Comparison of ENCODE assay signal across 8 cellular contexts in the genomic region with DNA sequence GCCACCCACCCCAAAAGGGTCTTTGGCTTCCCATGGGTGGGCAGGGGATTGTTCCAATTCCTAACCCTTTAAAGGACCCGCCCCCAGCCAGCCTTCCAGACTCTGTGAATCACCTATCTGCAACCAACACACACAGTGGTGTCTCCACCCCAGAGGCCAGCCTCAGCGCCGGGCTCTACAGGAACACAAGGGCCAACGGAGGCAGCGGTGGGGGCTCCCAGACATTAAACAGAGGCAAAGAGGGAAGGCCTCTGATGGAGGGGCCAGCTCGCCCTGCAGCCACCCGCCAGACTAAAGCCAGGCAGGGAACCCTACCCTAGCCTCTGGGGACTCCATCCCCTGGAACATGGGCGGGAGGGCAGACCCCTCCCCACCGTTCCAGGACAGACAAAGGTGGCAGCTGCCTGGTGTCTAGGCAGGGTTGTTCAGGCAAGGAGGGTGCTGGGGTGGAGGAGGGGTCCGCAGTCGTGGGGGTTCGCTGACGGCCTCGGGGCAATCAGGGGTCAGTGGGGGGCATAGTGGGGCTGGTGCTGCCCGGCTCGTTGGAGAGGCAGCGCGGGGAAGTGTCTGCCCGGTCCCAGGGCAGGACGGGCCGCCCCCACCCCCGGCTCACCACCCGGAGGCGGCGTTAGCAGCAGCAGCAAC. TPM values are rescaled to one million over a fixed set of nuclear protein-coding genes. Genes with fewer than 3 reads are reported as not detected.
A peak's percentile ranks its signal among the peaks of the same experiment; 100 is the strongest.
DNase-seq lines count a peak whose midpoint lies in the region; ATAC-seq and TF ChIP-seq lines count a peak whose summit lies in the region.

No MANE protein-coding gene starts in this region.

- no peak for DNase-seq in activated CD4-positive, alpha-beta T cell treated with anti-CD3 and anti-CD28 coated beads, Interleukin-2, amount 10 ng/mL, durations not matched to agents 7 days and 5 days
- no peak for DNase-seq in activated CD4-positive, alpha-beta T cell treated with anti-CD3 and anti-CD28 coated beads for 4 hours
- DNase-seq in activated naive CD8-positive, alpha-beta T cell treated with anti-CD3 and anti-CD28 coated beads for 36 hours = peak; percentile 13
- peak; percentile 86 for DNase-seq in right atrium auricular region (ENCODE audit: low spot score)
- DNase-seq in retinal pigment epithelial cell (ENCODE audit: low read depth) = no peak
- no peak for DNase-seq in effector CD4-positive, alpha-beta T cell

- H3K4me1 ChIP-seq in right atrium auricular region = peaks cover 0 to 26% of the 10 kb centered on the region in 2 donors

- H3K4me1 Mint-ChIP-seq in activated CD4-positive, alpha-beta T cell treated with anti-CD3 and anti-CD28 coated beads, Interleukin-2, amount 10 ng/mL, durations not matched to agents 7 days and 5 days = peaks cover 70% of the 10 kb centered on the region
- peaks cover 34% of the 10 kb centered on the region for H3K4me1 Mint-ChIP-seq in activated naive CD8-positive, alpha-beta T cell treated with anti-CD3 and anti-CD28 coated beads for 36 hours

- peak overlapping the region; percentile 89 to 90 for H3K27ac ChIP-seq in right atrium auricular region

- H3K36me3 ChIP-seq in right atrium auricular region = no peaks in the 10 kb centered on the region

- H3K9me3 Mint-ChIP-seq in activated CD4-positive, alpha-beta T cell treated with anti-CD3 and anti-CD28 coated beads, Interleukin-2, amount 10 ng/mL, durations not matched to agents 7 days and 5 days = no peaks in the 10 kb centered on the region
- no peaks in the 10 kb centered on the region for H3K9me3 Mint-ChIP-seq in activated naive CD8-positive, alpha-beta T cell treated with anti-CD3 and anti-CD28 coated beads for 36 hours

- POLR2A ChIA-PET in activated CD4-positive, alpha-beta T cell treated with anti-CD3 and anti-CD28 coated beads, Interleukin-2, amount 10 ng/mL, durations not matched to agents 7 days and 5 days (lab: Charles Lee) = no interaction called here

- peak overlapping the region; percentile 90 for H3K27ac Mint-ChIP-seq in activated CD4-positive, alpha-beta T cell treated with anti-CD3 and anti-CD28 coated beads, Interleukin-2, amount 10 ng/mL, durations not matched to agents 7 days and 5 days
- H3K27ac Mint-ChIP-seq in activated naive CD8-positive, alpha-beta T cell treated with anti-CD3 and anti-CD28 coated beads for 36 hours = peak overlapping the region; percentile 69

- TF ChIP-seq CTCF in right atrium auricular region (IDR thresholded peaks at IDR 0.05) (no peak), retinal pigment epithelial cell (conservative IDR thresholded peaks at IDR 0.05; ENCODE audit: low read depth, low read length) (no peak)

- H3K4me3 Mint-ChIP-seq in activated CD4-positive, alpha-beta T cell treated with anti-CD3 and anti-CD28 coated beads, Interleukin-2, amount 10 ng/mL, durations not matched to agents 7 days and 5 days = peak overlapping the region; percentile 83
- H3K4me3 Mint-ChIP-seq in activated naive CD8-positive, alpha-beta T cell treated with anti-CD3 and anti-CD28 coated beads for 36 hours = peak overlapping the region; percentile 73

- H3K27me3 Mint-ChIP-seq in activated CD4-positive, alpha-beta T cell treated with anti-CD3 and anti-CD28 coated beads, Interleukin-2, amount 10 ng/mL, durations not matched to agents 7 days and 5 days = no peaks in the 10 kb centered on the region
- H3K27me3 Mint-ChIP-seq in activated naive CD8-positive, alpha-beta T cell treated with anti-CD3 and anti-CD28 coated beads for 36 hours = no peaks in the 10 kb centered on the region

- H3K36me3 Mint-ChIP-seq in activated CD4-positive, alpha-beta T cell treated with anti-CD3 and anti-CD28 coated beads, Interleukin-2, amount 10 ng/mL, durations not matched to agents 7 days and 5 days (ENCODE audit: low read depth) = peaks cover 23% of the 10 kb centered on the region
- peaks cover 2% of the 10 kb centered on the region for H3K36me3 Mint-ChIP-seq in activated naive CD8-positive, alpha-beta T cell treated with anti-CD3 and anti-CD28 coated beads for 36 hours

- H3K4me3 ChIP-seq in right atrium auricular region (peak overlapping the region; percentile 55 to 74), retinal pigment epithelial cell (ENCODE audit: low read length) (peak overlapping the region; percentile 75)

- no peaks in the 10 kb centered on the region for H3K9me3 ChIP-seq in right atrium auricular region

- no peak for ATAC-seq in HG03175 (IDR thresholded peaks at IDR 0.05; ENCODE audit: unreplicated experiment)
- ATAC-seq in HG02623 (IDR thresholded peaks at IDR 0.05; ENCODE audit: unreplicated experiment) = no peak

- CTCF ChIA-PET in activated CD4-positive, alpha-beta T cell treated with anti-CD3 and anti-CD28 coated beads, Interleukin-2, amount 10 ng/mL, durations not matched to agents 7 days and 5 days (lab: Charles Lee) = interaction anchor here (1.1 to 1.7 kb wide), 2 partner anchors 11 to 68 kb away, joined by 3 to 8 read pairs; no protein-coding TSS in a partner anchor

- H3K27me3 ChIP-seq in right atrium auricular region = no peaks in the 10 kb centered on the region

RNA-seq across cellular contexts. Expression of gene SHISA5, which starts 0.4 kb away (rescaled TPM):
- 100 to 1,000 TPM; 266 to 271 TPM for total RNA-seq in activated CD4-positive, alpha-beta T cell treated with anti-CD3 and anti-CD28 coated beads, Interleukin-2, amount 10 ng/mL, durations not matched to agents 7 days and 5 days
- total RNA-seq in activated naive CD8-positive, alpha-beta T cell treated with anti-CD3 and anti-CD28 coated beads for 36 hours = 10 to 100 TPM; 68.8 to 73.5 TPM
- total RNA-seq in right atrium auricular region = 100 to 1,000 TPM in 1 of 2 donors, 10 to 100 TPM in 1; 66.9 to 120 TPM

RNA-seq across cellular contexts. Expression of gene PFKFB4, which starts 53.1 kb away (rescaled TPM):
- total RNA-seq in activated CD4-positive, alpha-beta T cell treated with anti-CD3 and anti-CD28 coated beads, Interleukin-2, amount 10 ng/mL, durations not matched to agents 7 days and 5 days = 10 to 100 TPM; 21.6 to 24.9 TPM
- total RNA-seq in activated naive CD8-positive, alpha-beta T cell treated with anti-CD3 and anti-CD28 coated beads for 36 hours = 10 to 100 TPM; 33.7 to 36.1 TPM
- total RNA-seq in right atrium auricular region = 1 to 10 TPM in 1 of 2 donors, under 1 TPM in 1; 0.59 to 1.2 TPM

RNA-seq across cellular contexts. Expression of gene ATRIP, which starts 57.0 kb away (rescaled TPM):
- total RNA-seq in activated CD4-positive, alpha-beta T cell treated with anti-CD3 and anti-CD28 coated beads, Interleukin-2, amount 10 ng/mL, durations not matched to agents 7 days and 5 days = 10 to 100 TPM; 17.4 to 19.4 TPM
- 10 to 100 TPM; 17.3 to 17.9 TPM for total RNA-seq in activated naive CD8-positive, alpha-beta T cell treated with anti-CD3 and anti-CD28 coated beads for 36 hours
- total RNA-seq in right atrium auricular region = 1 to 10 TPM; 2.0 to 3.1 TPM

Comparison
In these comparisons a context has a peak if more than half of its experiments do, and no peak if none do; other contexts are left out.
1. DNase-seq: peak in activated naive CD8-positive, alpha-beta T cell treated with anti-CD3 and anti-CD28 coated beads for 36 hours (single experiment) and right atrium auricular region (single experiment); none in activated CD4-positive, alpha-beta T cell treated with anti-CD3 and anti-CD28 coated beads, Interleukin-2, amount 10 ng/mL, durations not matched to agents 7 days and 5 days (single experiment), activated CD4-positive, alpha-beta T cell treated with anti-CD3 and anti-CD28 coated beads for 4 hours (0 of 2), retinal pigment epithelial cell (single experiment) and effector CD4-positive, alpha-beta T cell (single experiment).
2. RNA of gene PFKFB4, which starts 53.1 kb away (total RNA-seq): 33.7 to 36.1 TPM in activated naive CD8-positive, alpha-beta T cell treated with anti-CD3 and anti-CD28 coated beads for 36 hours and 21.6 to 24.9 TPM in activated CD4-positive, alpha-beta T cell treated with anti-CD3 and anti-CD28 coated beads, Interleukin-2, amount 10 ng/mL, durations not matched to agents 7 days and 5 days; 0.59 to 1.2 TPM in right atrium auricular region; every median in the first group is over 10 times any median in the second.
3. RNA of gene ATRIP, which starts 57.0 kb away (total RNA-seq): 17.4 to 19.4 TPM in activated CD4-positive, alpha-beta T cell treated with anti-CD3 and anti-CD28 coated beads, Interleukin-2, amount 10 ng/mL, durations not matched to agents 7 days and 5 days and 17.3 to 17.9 TPM in activated naive CD8-positive, alpha-beta T cell treated with anti-CD3 and anti-CD28 coated beads for 36 hours; 2.0 to 3.1 TPM in right atrium auricular region; every median in the first group is over 4 times any median in the second.